15 cellular contexts compared by ENCODE assay signal in genomic region chr9:110303136-110303535, GRCh38. TPM values are rescaled to one million over a fixed set of nuclear protein-coding genes. Genes with fewer than 3 reads are reported as not detected.
DNase-seq lines count a peak whose midpoint lies in the region; ATAC-seq and TF ChIP-seq lines count a peak whose summit lies in the region.
"Had no signal": no experiment of that assay in that cellular context is flagged by ENCODE, and none has a peak within 500 bp of the region (broad histone marks: within the 10 kb centered on the region; RNA-seq: fewer than 3 reads in every experiment).

No MANE protein-coding gene starts in this region.

- CTCF ChIA-PET in AG04449 (lab: Yijun Ruan, JAX) (no interaction called here), HEK293 (lab: Yijun Ruan, JAX) (no interaction called here)

- TF ChIP-seq POLR2A in gastroesophageal sphincter (IDR thresholded peaks at IDR 0.05), result no peak

- ATAC-seq in RWPE2 (ENCODE audit: low read depth) (peak; percentile 45; the same call in 1 of the 3 replicates), gastroesophageal sphincter (peak; percentile 19), HG03521 (IDR thresholded peaks at IDR 0.05; ENCODE audit: unreplicated experiment) (no peak), GM21737 (IDR thresholded peaks at IDR 0.05; ENCODE audit: unreplicated experiment) (no peak), HG02938 (IDR thresholded peaks at IDR 0.05; ENCODE audit: unreplicated experiment) (no peak)

- no peaks in the 10 kb centered on the region for H3K9me3 ChIP-seq in HEK293 (ENCODE audit: control insufficient read depth, insufficient read depth, low read depth, low read length)
- H3K9me3 ChIP-seq in RWPE2 (ENCODE audit: severe bottlenecking), result no peaks in the 10 kb centered on the region
- no peaks in the 10 kb centered on the region for H3K9me3 ChIP-seq in gastroesophageal sphincter

- POLR2A ChIA-PET in AG04449 (lab: Yijun Ruan, JAX) (no interaction called here), HEK293 (lab: Yijun Ruan, JAX) (no interaction called here)

- DNase-seq in AG04449 (ENCODE audit: low read depth, low spot score) (peak; percentile 9), RWPE2 (ENCODE audit: low spot score) (no peak), 8988T (no peak)
- DNase-seq: activated CD4-positive, alpha-beta memory T cell treated with anti-CD3 and anti-CD28 coated beads, Interleukin-2, amount 10 ng/mL, durations not matched to agents 7 days and 5 days; activated effector memory CD4-positive, alpha-beta T cell treated with anti-CD3 and anti-CD28 coated beads, Interleukin-2, amount 50 U/mL, for 16 hours; effector memory CD4-positive, alpha-beta T cell; NCI-H1048 had no signal

- H3K4me3 ChIP-seq in AG04449 (ENCODE audit: low read depth, low read length) (no peak overlapping the region), HEK293 (ENCODE audit: low read depth, low read length) (no peak overlapping the region), RWPE2 (ENCODE audit: severe bottlenecking) (no peak overlapping the region), gastroesophageal sphincter (no peak overlapping the region)
- H3K4me3 ChIP-seq: PC-9 had no signal

- H3K27me3 ChIP-seq in RWPE2 (ENCODE audit: insufficient read depth, poor library complexity, severe bottlenecking) (no peaks in the 10 kb centered on the region), gastroesophageal sphincter (no peaks in the 10 kb centered on the region)

- TF ChIP-seq CTCF in AG04449 (IDR thresholded peaks at IDR 0.05; ENCODE audit: insufficient read depth, low read length, missing control alignments), result no peak
- no peak for TF ChIP-seq CTCF in HEK293 (tag by site-specific recombination; IDR thresholded peaks at IDR 0.05)
- TF ChIP-seq CTCF in RWPE2 (IDR thresholded peaks at IDR 0.05; ENCODE audit: poor library complexity, severe bottlenecking), result no peak
- TF ChIP-seq CTCF in gastroesophageal sphincter (IDR thresholded peaks at IDR 0.05), result no peak

- H3K4me1 ChIP-seq in HEK293 (ENCODE audit: control insufficient read depth, insufficient read depth, low read length), result no peaks in the 10 kb centered on the region
- H3K4me1 ChIP-seq in RWPE2 (ENCODE audit: insufficient read depth, poor library complexity, severe bottlenecking), result peaks cover 6% of the 10 kb centered on the region
- no peaks in the 10 kb centered on the region for H3K4me1 ChIP-seq in gastroesophageal sphincter

- H3K27ac ChIP-seq in HEK293 (ENCODE audit: extremely low read depth, low read depth, low read length) (no peak overlapping the region), RWPE2 (ENCODE audit: poor library complexity, severe bottlenecking) (no peak overlapping the region), gastroesophageal sphincter (no peak overlapping the region)
- H3K27ac ChIP-seq: PC-9 had no signal

- TF ChIP-seq EP300 in gastroesophageal sphincter (IDR thresholded peaks at IDR 0.05), result no peak

- 64 to 88% methylated on average over 1 of the region's 1 CpG for whole genome bisulfite sequencing in gastroesophageal sphincter (ENCODE audit: low coverage in 1 of 2), 2 donors

- H3K36me3 ChIP-seq in HEK293 (ENCODE audit: control insufficient read depth in 2 of 2, insufficient read depth in 1 of 2, low read length in 2 of 2) (no peaks in the 10 kb centered on the region), RWPE2 (ENCODE audit: low read depth) (no peaks in the 10 kb centered on the region), gastroesophageal sphincter (no peaks in the 10 kb centered on the region)

TF ChIP-seq in HEK293, 187 proteins besides CTCF, POLR2A, EP300 and RAD21 (continues in another document):
- peak; percentile 58 for TF ChIP-seq ZBTB44 (tag by site-specific recombination; IDR thresholded peaks at IDR 0.05)
- peak; percentile 63 for TF ChIP-seq ZNF692 (tag by site-specific recombination; IDR thresholded peaks at IDR 0.05)
- TF ChIP-seq ZNF621 (tag by site-specific recombination; IDR thresholded peaks at IDR 0.05), result no peak
- TF ChIP-seq BCL6B (tag by site-specific recombination; IDR thresholded peaks at IDR 0.05), result no peak
- TF ChIP-seq MEIS1 (CRISPR knock-in tag; IDR thresholded peaks at IDR 0.05; ENCODE audit: borderline replicate concordance), result no peak
- no peak for TF ChIP-seq BCL11B (tag by site-specific recombination; IDR thresholded peaks at IDR 0.05; ENCODE audit: low read depth)
- 0 out of 2 replicates have a peak, but pooled peaks have one; percentile 25 for TF ChIP-seq ZNF335 (tag by site-specific recombination; conservative IDR thresholded peaks at IDR 0.05)
- no peak for TF ChIP-seq IKZF3 (tag by site-specific recombination; IDR thresholded peaks at IDR 0.05)
- no peak for TF ChIP-seq SCRT1 (tag by site-specific recombination; IDR thresholded peaks at IDR 0.05; ENCODE audit: borderline replicate concordance)
- no peak for TF ChIP-seq ZEB2 (tag by site-specific recombination; IDR thresholded peaks at IDR 0.05)
- TF ChIP-seq ZNF175 (tag by site-specific recombination; IDR thresholded peaks at IDR 0.05), result no peak
- TF ChIP-seq GLIS1 (tag by site-specific recombination; IDR thresholded peaks at IDR 0.05), result no peak
- no peak for TF ChIP-seq PRDM4 (tag by site-specific recombination; IDR thresholded peaks at IDR 0.05)
- TF ChIP-seq KLF9 (tag by site-specific recombination; IDR thresholded peaks at IDR 0.05; ENCODE audit: low read depth), result no peak

RNA-seq across cellular contexts. Expression of gene TXNDC8, which starts 34.5 kb away (rescaled TPM):
- total RNA-seq in gastroesophageal sphincter, result not detected
- total RNA-seq: A673; activated CD4-positive, alpha-beta memory T cell treated with anti-CD3 and anti-CD28 coated beads, Interleukin-2, amount 10 ng/mL, durations not matched to agents 7 days and 5 days; lung microvascular endothelial cell; PC-9 had no signal

RNA-seq across cellular contexts. Expression of gene TXN, which starts 46.8 kb away (rescaled TPM):
- total RNA-seq in gastroesophageal sphincter, result 100 to 1,000 TPM; 134 to 276 (median 142) TPM

Comparison
In these comparisons a context has a peak if more than half of its experiments do, and no peak if none do; other contexts are left out.
1. ATAC-seq: peak in RWPE2 (single experiment) and gastroesophageal sphincter (single experiment); none in HG03521 (single experiment), GM21737 (single experiment) and HG02938 (single experiment).